In genomic region chr2:64243081-64244048, GRCh38 we compare ENCODE assay signal across 14 cellular contexts.
A peak's percentile ranks its signal among the peaks of the same experiment; 100 is the strongest.
DNase-seq lines count a peak whose midpoint lies in the region; ATAC-seq and TF ChIP-seq lines count a peak whose summit lies in the region.
"Had no signal": no experiment of that assay in that cellular context is flagged by ENCODE, and none has a peak within 500 bp of the region (broad histone marks: within the 10 kb centered on the region; RNA-seq: fewer than 3 reads in every experiment).

No MANE protein-coding gene starts in this region.

- peak; percentile 26 to 44 for TF ChIP-seq RAD21 in liver (IDR thresholded peaks at IDR 0.05)

- peaks cover 14% of the 10 kb centered on the region for H3K4me1 ChIP-seq in Caco-2
- H3K4me1 ChIP-seq in RWPE2 (ENCODE audit: insufficient read depth, poor library complexity, severe bottlenecking): peaks cover 23% of the 10 kb centered on the region
- peaks cover 5 to 24% (median 18%) of the 10 kb centered on the region in 4 donors for H3K4me1 ChIP-seq in liver (ENCODE audit: control insufficient read depth in 4 of 4, insufficient read depth in 4 of 4, low read length in 3 of 4)
- H3K4me1 ChIP-seq: HAP-1 had no signal

- no TSS peak for BruUV-seq in Caco-2 (replicated peaks; lab: Mats Ljungman, UMichigan)

- POLR2A ChIA-PET in Caco-2 (lab: Charles Lee): no interaction called here

- H3K27me3 Mint-ChIP-seq in Caco-2 (ENCODE audit: insufficient read depth, unreplicated experiment): no peaks in the 10 kb centered on the region

- intact Hi-C loops in Caco-2 (cut with micrococcal nuclease; ENCODE audit: unreplicated experiment): no loop called here

- no peak overlapping the region for H3K4me3 Mint-ChIP-seq in Caco-2 (ENCODE audit: unreplicated experiment)

- no peaks in the 10 kb centered on the region for H3K36me3 ChIP-seq in Caco-2 (ENCODE audit: control insufficient read depth, insufficient read depth, low read length)
- no peaks in the 10 kb centered on the region for H3K36me3 ChIP-seq in RWPE2 (ENCODE audit: low read depth)
- no peaks in the 10 kb centered on the region for H3K36me3 ChIP-seq in liver (ENCODE audit: control insufficient read depth in 4 of 4, insufficient read depth in 3 of 4, low read depth in 1 of 4, low read length in 3 of 4)
- H3K36me3 ChIP-seq: HAP-1 had no signal

- no peak overlapping the region for H3K27ac Mint-ChIP-seq in Caco-2 (ENCODE audit: unreplicated experiment)

- peaks cover 17% of the 10 kb centered on the region for H3K4me1 Mint-ChIP-seq in Caco-2 (ENCODE audit: low read depth, unreplicated experiment)

- H3K36me3 Mint-ChIP-seq in Caco-2 (ENCODE audit: insufficient read depth, unreplicated experiment): no peaks in the 10 kb centered on the region

- TF ChIP-seq CTCF in Caco-2 (IDR thresholded peaks at IDR 0.05; ENCODE audit: insufficient read depth in 1 of 2, low read depth in 1 of 2, low read length in 1 of 2, severe bottlenecking in 1 of 2, unreplicated experiment in 1 of 2) (no peak), RWPE2 (IDR thresholded peaks at IDR 0.05; ENCODE audit: poor library complexity, severe bottlenecking) (no peak), liver (IDR thresholded peaks at IDR 0.05; ENCODE audit: low read depth, low read length, missing input control) (no peak)

- H3K27ac ChIP-seq in RWPE2 (ENCODE audit: poor library complexity, severe bottlenecking) (peak overlapping the region; percentile 72), epithelial cell of prostate (peak overlapping the region; percentile 64), liver (ENCODE audit: low read depth in 1 of 2, low read length in 2 of 2) (peak overlapping the region; percentile 38 to 50)

- DNase-seq in Caco-2 (peak; percentile 25 to 46), RWPE2 (ENCODE audit: low spot score) (no peak), epithelial cell of prostate (ENCODE audit: low read depth, low spot score) (no peak), cerebellar cortex (ENCODE audit: low spot score) (no peak)
- DNase-seq in activated CD4-positive, CD25-positive, alpha-beta regulatory T cell (lab: John Stamatoyannopoulos, UW): no peak
- DNase-seq: AML-193, DMS53, NCI-H146, NCI-H2227 treated with DMSO at 0.1 percent for 48 hours, NCI-H524 treated with DMSO at 0.1 percent for 48 hours, OCI-M1 had no signal

- peaks cover 5% of the 10 kb centered on the region; the same call in 1 of the 2 replicates for H3K9me3 ChIP-seq in Caco-2
- peaks cover 1% of the 10 kb centered on the region for H3K9me3 ChIP-seq in RWPE2 (ENCODE audit: severe bottlenecking)
- H3K9me3 ChIP-seq in liver (ENCODE audit: control insufficient read depth in 4 of 4, low read length in 3 of 4): no peaks in the 10 kb centered on the region
- H3K9me3 ChIP-seq: HAP-1 had no signal

- H3K9ac ChIP-seq in liver (ENCODE audit: low read depth in 1 of 2, low read length in 2 of 2): no peak overlapping the region

- CTCF ChIA-PET in Caco-2 (lab: Charles Lee): no interaction called here

- no peak overlapping the region for H3K4me3 ChIP-seq in Caco-2 (ENCODE audit: low read depth, low read length)
- no peak overlapping the region for H3K4me3 ChIP-seq in RWPE2 (ENCODE audit: severe bottlenecking)
- no peak overlapping the region for H3K4me3 ChIP-seq in liver (ENCODE audit: low read depth in 1 of 3, low read length in 3 of 3)
- H3K4me3 ChIP-seq: HAP-1 had no signal

- no peaks in the 10 kb centered on the region for H3K9me3 Mint-ChIP-seq in Caco-2 (ENCODE audit: unreplicated experiment)

- peak; percentile 42; the same call in 2 of the 3 replicates for ATAC-seq in RWPE2 (ENCODE audit: low read depth)
- ATAC-seq in HG03457 (IDR thresholded peaks at IDR 0.05; ENCODE audit: unreplicated experiment): no peak

- 36% methylated on average over 2 of the region's 2 CpGs for WGBS in liver

- no peaks in the 10 kb centered on the region for H3K27me3 ChIP-seq in Caco-2 (replicated peaks; ENCODE audit: control insufficient read depth, insufficient read depth, low read length)
- no peaks in the 10 kb centered on the region for H3K27me3 ChIP-seq in RWPE2 (ENCODE audit: insufficient read depth, poor library complexity, severe bottlenecking)
- H3K27me3 ChIP-seq in liver (ENCODE audit: control insufficient read depth in 4 of 4, insufficient read depth in 4 of 4, low read length in 3 of 4): no peaks in the 10 kb centered on the region

TF ChIP-seq in liver, 16 proteins besides CTCF, POLR2A, EP300 and RAD21:
- TF ChIP-seq JUND (IDR thresholded peaks at IDR 0.05) (peak; percentile 48 to 86), FOXA2 (IDR thresholded peaks at IDR 0.05) (peak; percentile 64), YY1 (IDR thresholded peaks at IDR 0.05) (peak; percentile 56), ATF3 (IDR thresholded peaks at IDR 0.05) (no peak), REST (IDR thresholded peaks at IDR 0.05) (no peak), FOXA1 (IDR thresholded peaks at IDR 0.05) (peak; percentile 12), NR2F2 (IDR thresholded peaks at IDR 0.05) (peak; percentile 72), HNF4A (conservative IDR thresholded peaks at IDR 0.05) (peak; percentile 98 to 99), MAX (IDR thresholded peaks at IDR 0.05) (peak; percentile 88), SP1 (IDR thresholded peaks at IDR 0.05) (peak; percentile 80), GABPA (IDR thresholded peaks at IDR 0.05 in 1 of 2, conservative IDR thresholded peaks at IDR 0.05 in 1 of 2) (no peak), HNF4G (IDR thresholded peaks at IDR 0.05) (peak; percentile 96), ZBTB33 (IDR thresholded peaks at IDR 0.05) (peak; percentile 56), TAF1 (conservative IDR thresholded peaks at IDR 0.05) (no peak), EGR1 (IDR thresholded peaks at IDR 0.05; ENCODE audit: low read depth in 2 of 2) (no peak), RXRA (IDR thresholded peaks at IDR 0.05) (peak; percentile 83 to 85)

Comparison
In these comparisons a context has a peak if more than half of its experiments do, and no peak if none do; other contexts are left out.
1. DNase-seq: peak in Caco-2 (2 of 2); none in RWPE2 (single experiment), epithelial cell of prostate (single experiment), cerebellar cortex (single experiment) and activated CD4-positive, CD25-positive, alpha-beta regulatory T cell (0 of 4).
2. Peak in every context shown above with its lines, with median percentiles within 50 percentile points of each other: H3K27ac ChIP-seq.